Comparison of ENCODE assay signal across 16 cellular contexts in the genomic region with DNA sequence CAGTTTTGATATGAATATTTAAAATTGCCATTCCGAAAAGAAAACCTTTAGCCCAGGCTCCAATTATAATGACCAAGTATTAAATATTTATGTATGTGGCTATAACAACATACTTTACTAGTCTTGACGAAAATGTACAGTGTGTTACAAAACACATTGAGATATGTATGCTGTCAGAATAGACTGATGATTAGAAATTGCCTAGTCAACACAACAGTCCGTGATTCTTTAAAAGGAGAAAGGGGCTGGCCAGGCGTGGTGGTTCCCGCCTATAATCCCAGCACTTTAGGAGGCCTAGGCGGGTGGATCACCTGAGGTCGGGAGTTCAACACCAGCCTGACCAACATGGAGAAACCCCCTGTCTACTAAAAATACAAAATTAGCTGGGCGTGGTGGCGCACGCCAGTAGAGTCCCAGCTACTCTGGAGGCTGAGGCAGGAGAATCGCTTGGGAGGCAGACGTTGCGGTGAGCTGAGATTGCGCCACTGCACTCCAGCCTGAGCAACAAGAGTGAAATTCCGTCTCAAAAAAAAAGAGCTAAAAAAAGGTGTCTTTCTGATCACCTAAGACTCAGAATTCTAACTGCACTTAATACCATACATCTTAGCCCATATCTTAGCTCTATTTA. TPM values are rescaled to one million over a fixed set of nuclear protein-coding genes. Genes with fewer than 3 reads are reported as not detected.
A peak's percentile ranks its signal among the peaks of the same experiment; 100 is the strongest.
DNase-seq lines count a peak whose midpoint lies in the region; ATAC-seq lines count a peak whose summit lies in the region.
"Had no signal": no experiment of that assay in that cellular context is flagged by ENCODE, and none has a peak within 500 bp of the region (broad histone marks: within the 10 kb centered on the region; RNA-seq: fewer than 3 reads in every experiment).

No MANE protein-coding gene starts in this region.

- no peaks in the 10 kb centered on the region for H3K9me3 Mint-ChIP-seq in activated naive CD4-positive, alpha-beta T cell treated with anti-CD3 and anti-CD28 coated beads, Interleukin-2, amount 50 U/mL, for 24 hours
- H3K9me3 Mint-ChIP-seq in activated naive CD4-positive, alpha-beta T cell treated with anti-CD3 and anti-CD28 coated beads, Interleukin-2, amount 50 U/mL, for 72 hours, result no peaks in the 10 kb centered on the region
- H3K9me3 Mint-ChIP-seq in activated CD8-positive, alpha-beta T cell treated with anti-CD3 and anti-CD28 coated beads, Interleukin-2, amount 10 ng/mL, durations not matched to agents 7 days and 5 days (ENCODE audit: insufficient read depth), result no peaks in the 10 kb centered on the region
- H3K9me3 Mint-ChIP-seq in stimulated activated effector memory CD8-positive, alpha-beta T cell treated with anti-CD3 and anti-CD28 coated beads, Interleukin-12 subunit alpha, Interleukin-12 subunit beta, amount 100 ng/mL, for 72 hours, result no peaks in the 10 kb centered on the region
- H3K9me3 Mint-ChIP-seq: central memory CD8-positive, alpha-beta T cell; effector memory CD8-positive, alpha-beta T cell had no signal

- peaks cover 8% of the 10 kb centered on the region; the same call in 1 of the 2 replicates for H3K4me1 ChIP-seq in HUES6 (ENCODE audit: control insufficient read depth, insufficient read depth, low read length)

- no peaks in the 10 kb centered on the region for H3K27me3 Mint-ChIP-seq in activated naive CD4-positive, alpha-beta T cell treated with anti-CD3 and anti-CD28 coated beads, Interleukin-2, amount 50 U/mL, for 24 hours
- H3K27me3 Mint-ChIP-seq in activated CD8-positive, alpha-beta T cell treated with anti-CD3 and anti-CD28 coated beads, Interleukin-2, amount 10 ng/mL, durations not matched to agents 7 days and 5 days (ENCODE audit: low read depth), result no peaks in the 10 kb centered on the region
- H3K27me3 Mint-ChIP-seq: central memory CD8-positive, alpha-beta T cell; effector memory CD8-positive, alpha-beta T cell had no signal

- CTCF ChIA-PET in activated CD8-positive, alpha-beta T cell treated with anti-CD3 and anti-CD28 coated beads, Interleukin-2, amount 10 ng/mL, durations not matched to agents 7 days and 5 days (lab: Charles Lee), result interaction anchor here (0.7 to 1.3 kb wide), 2 partner anchors 10 to 17 kb away, joined by 3 read pairs; partner anchors contain the start of gene ASB3

- H3K4me3 ChIP-seq in HUES6 (ENCODE audit: low read depth, low read length), result peak overlapping the region; percentile 89; the same call in 1 of the 2 replicates

- POLR2A ChIA-PET in activated CD8-positive, alpha-beta T cell treated with anti-CD3 and anti-CD28 coated beads, Interleukin-2, amount 10 ng/mL, durations not matched to agents 7 days and 5 days (lab: Charles Lee), result interaction anchor here (0.6 to 4.9 kb wide), 3 partner anchors 10 to 17 kb away, joined by 3 to 97 read pairs (median 3); partner anchors contain the start of genes ASB3 and ERLEC1

- no peaks in the 10 kb centered on the region for H3K27me3 ChIP-seq in HUES6 (ENCODE audit: control insufficient read depth, insufficient read depth, low read length)
- H3K27me3 ChIP-seq: spleen, stomach had no signal

- H3K27ac ChIP-seq in HUES6 (ENCODE audit: low read depth, low read length), result no peak overlapping the region
- H3K27ac ChIP-seq: spleen, stomach had no signal

- peaks cover 10% of the 10 kb centered on the region for H3K36me3 ChIP-seq in HUES6 (ENCODE audit: control insufficient read depth, insufficient read depth, low read length)

- H3K27ac Mint-ChIP-seq in activated naive CD4-positive, alpha-beta T cell treated with anti-CD3 and anti-CD28 coated beads, Interleukin-2, amount 50 U/mL, for 24 hours, result no peak overlapping the region
- H3K27ac Mint-ChIP-seq in activated naive CD4-positive, alpha-beta T cell treated with anti-CD3 and anti-CD28 coated beads, Interleukin-2, amount 50 U/mL, for 72 hours, result no peak overlapping the region
- no peak overlapping the region for H3K27ac Mint-ChIP-seq in activated CD8-positive, alpha-beta T cell treated with anti-CD3 and anti-CD28 coated beads, Interleukin-2, amount 10 ng/mL, durations not matched to agents 7 days and 5 days
- H3K27ac Mint-ChIP-seq in stimulated activated effector memory CD8-positive, alpha-beta T cell treated with anti-CD3 and anti-CD28 coated beads, Interleukin-12 subunit alpha, Interleukin-12 subunit beta, amount 100 ng/mL, for 72 hours, result no peak overlapping the region
- H3K27ac Mint-ChIP-seq: effector memory CD8-positive, alpha-beta T cell had no signal

- no peaks in the 10 kb centered on the region for H3K9me3 ChIP-seq in HUES6 (ENCODE audit: control insufficient read depth, insufficient read depth, low read depth, low read length)
- H3K9me3 ChIP-seq: spleen, stomach had no signal

- ATAC-seq in activated naive CD4-positive, alpha-beta T cell treated with anti-CD3 and anti-CD28 coated beads, Interleukin-2, amount 50 U/mL, for 72 hours, result no peak
- ATAC-seq in activated CD8-positive, alpha-beta T cell treated with anti-CD3 and anti-CD28 coated beads, Interleukin-2, amount 10 ng/mL, durations not matched to agents 7 days and 5 days, result no peak
- ATAC-seq in stimulated activated effector memory CD8-positive, alpha-beta T cell treated with anti-CD3 and anti-CD28 coated beads, Interleukin-12 subunit alpha, Interleukin-12 subunit beta, amount 100 ng/mL, for 72 hours, result no peak
- ATAC-seq: effector memory CD8-positive, alpha-beta T cell had no signal

- H3K9ac ChIP-seq in HUES6 (ENCODE audit: low read length), result no peak overlapping the region

- H3K36me3 Mint-ChIP-seq in activated naive CD4-positive, alpha-beta T cell treated with anti-CD3 and anti-CD28 coated beads, Interleukin-2, amount 50 U/mL, for 24 hours, result peaks cover 7% of the 10 kb centered on the region
- H3K36me3 Mint-ChIP-seq in activated naive CD4-positive, alpha-beta T cell treated with anti-CD3 and anti-CD28 coated beads, Interleukin-2, amount 50 U/mL, for 72 hours, result peaks cover 10 to 18% of the 10 kb centered on the region in 2 donors
- H3K36me3 Mint-ChIP-seq in activated CD8-positive, alpha-beta T cell treated with anti-CD3 and anti-CD28 coated beads, Interleukin-2, amount 10 ng/mL, durations not matched to agents 7 days and 5 days (ENCODE audit: low read depth), result peaks cover 29% of the 10 kb centered on the region
- H3K36me3 Mint-ChIP-seq in stimulated activated effector memory CD8-positive, alpha-beta T cell treated with anti-CD3 and anti-CD28 coated beads, Interleukin-12 subunit alpha, Interleukin-12 subunit beta, amount 100 ng/mL, for 72 hours, result peaks cover 52% of the 10 kb centered on the region

- H3K4me3 Mint-ChIP-seq in activated naive CD4-positive, alpha-beta T cell treated with anti-CD3 and anti-CD28 coated beads, Interleukin-2, amount 50 U/mL, for 24 hours, result peak overlapping the region; percentile 92
- peak overlapping the region; percentile 91 for H3K4me3 Mint-ChIP-seq in activated CD8-positive, alpha-beta T cell treated with anti-CD3 and anti-CD28 coated beads, Interleukin-2, amount 10 ng/mL, durations not matched to agents 7 days and 5 days
- peak overlapping the region; percentile 92 for H3K4me3 Mint-ChIP-seq in stimulated activated effector memory CD8-positive, alpha-beta T cell treated with anti-CD3 and anti-CD28 coated beads, Interleukin-12 subunit alpha, Interleukin-12 subunit beta, amount 100 ng/mL, for 72 hours

- H3K4me1 Mint-ChIP-seq in activated naive CD4-positive, alpha-beta T cell treated with anti-CD3 and anti-CD28 coated beads, Interleukin-2, amount 50 U/mL, for 24 hours, result peaks cover 36% of the 10 kb centered on the region
- H3K4me1 Mint-ChIP-seq in activated CD8-positive, alpha-beta T cell treated with anti-CD3 and anti-CD28 coated beads, Interleukin-2, amount 10 ng/mL, durations not matched to agents 7 days and 5 days (ENCODE audit: low read depth), result peaks cover 35% of the 10 kb centered on the region
- H3K4me1 Mint-ChIP-seq in stimulated activated effector memory CD8-positive, alpha-beta T cell treated with anti-CD3 and anti-CD28 coated beads, Interleukin-12 subunit alpha, Interleukin-12 subunit beta, amount 100 ng/mL, for 72 hours, result peaks cover 34% of the 10 kb centered on the region

- DNase-seq in activated naive CD4-positive, alpha-beta T cell treated with anti-CD3 and anti-CD28 coated beads, Interleukin-2, amount 50 U/mL, for 72 hours (ENCODE audit: low spot score in 2 of 2), result no peak
- DNase-seq in activated CD8-positive, alpha-beta T cell treated with anti-CD3 and anti-CD28 coated beads, Interleukin-2, amount 10 ng/mL, durations not matched to agents 7 days and 5 days, result no peak
- DNase-seq in stimulated activated effector memory CD8-positive, alpha-beta T cell treated with anti-CD3 and anti-CD28 coated beads, Interleukin-12 subunit alpha, Interleukin-12 subunit beta, amount 100 ng/mL, for 72 hours (ENCODE audit: low spot score in 2 of 2), result no peak
- no peak for DNase-seq in stimulated activated naive CD4-positive, alpha-beta T cell treated with Interleukin-2 at 50 U/mL for 16 hours (lab: John Stamatoyannopoulos, UW)
- DNase-seq in NCI-H526 (lab: John Stamatoyannopoulos, UW), result no peak
- DNase-seq in NCI-H2081 (lab: John Stamatoyannopoulos, UW), result no peak
- DNase-seq: DMS 273 treated with DMSO at 0.1 percent for 48 hours; effector memory CD8-positive, alpha-beta T cell; NCI-H187 treated with DMSO at 0.1 percent for 48 hours; RPMI8226; spleen; stomach; SW 1271 had no signal

RNA-seq across cellular contexts. Expression of gene CHAC2, which starts 1.8 kb away (rescaled TPM):
- 1 to 10 TPM; 5.0 to 8.4 TPM for total RNA-seq in activated naive CD4-positive, alpha-beta T cell treated with anti-CD3 and anti-CD28 coated beads, Interleukin-2, amount 50 U/mL, for 72 hours
- 10 to 100 TPM; 17.1 to 18.1 TPM for total RNA-seq in activated CD8-positive, alpha-beta T cell treated with anti-CD3 and anti-CD28 coated beads, Interleukin-2, amount 10 ng/mL, durations not matched to agents 7 days and 5 days

RNA-seq across cellular contexts. Expression of gene ASB3, which starts 17.3 kb away (rescaled TPM):
- total RNA-seq in activated naive CD4-positive, alpha-beta T cell treated with anti-CD3 and anti-CD28 coated beads, Interleukin-2, amount 50 U/mL, for 72 hours, result 10 to 100 TPM; 29.7 to 34.1 TPM
- 10 to 100 TPM; 25.3 to 25.8 TPM for total RNA-seq in activated CD8-positive, alpha-beta T cell treated with anti-CD3 and anti-CD28 coated beads, Interleukin-2, amount 10 ng/mL, durations not matched to agents 7 days and 5 days

RNA-seq across cellular contexts. Expression of gene ERLEC1, which starts 17.4 kb away (rescaled TPM):
- total RNA-seq in activated naive CD4-positive, alpha-beta T cell treated with anti-CD3 and anti-CD28 coated beads, Interleukin-2, amount 50 U/mL, for 72 hours, result 10 to 100 TPM; 17.7 to 25.4 TPM
- total RNA-seq in activated CD8-positive, alpha-beta T cell treated with anti-CD3 and anti-CD28 coated beads, Interleukin-2, amount 10 ng/mL, durations not matched to agents 7 days and 5 days, result 10 to 100 TPM; 19.5 to 20.9 TPM
